ENCODE assay signal across 11 cellular contexts in the genomic region with DNA sequence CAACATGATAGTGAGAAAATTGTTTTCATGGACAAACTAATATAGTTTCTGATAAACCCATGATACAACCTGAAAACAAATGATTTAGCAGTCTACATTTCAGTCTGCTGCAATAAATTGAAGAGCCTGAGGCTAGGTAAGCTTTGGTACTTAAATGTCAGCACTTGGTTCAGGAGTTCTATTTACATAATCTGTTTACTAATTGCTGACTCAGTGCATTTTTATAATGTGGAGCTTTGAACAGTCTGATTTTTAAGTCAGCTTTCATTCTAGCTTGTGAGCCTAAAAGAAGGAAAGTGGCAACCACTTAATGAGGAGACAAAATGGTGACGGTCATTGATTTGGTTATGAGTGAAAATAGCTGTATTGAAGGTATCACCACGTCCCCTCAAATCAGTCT.
"Had no signal": no experiment of that assay in that cellular context is flagged by ENCODE, and none has a peak within 500 bp of the region (broad histone marks: within the 10 kb centered on the region; RNA-seq: fewer than 3 reads in every experiment).

No MANE protein-coding gene starts in this region.

- DNase-seq: activated CD4-positive, alpha-beta memory T cell treated with anti-CD3 and anti-CD28 coated beads for 36 hours; activated gamma-delta T cell; activated T-cell treated with anti-CD3 and anti-CD28 coated beads, Interleukin-2, amount 50 U/mL, for 4 hours; amygdala; dermis blood vessel endothelial cell; erythroblast; lower lobe of right lung; naive B cell; small intestine; stomach had no signal

- H3K36me3 ChIP-seq: lower lobe of right lung, stomach, thoracic aorta had no signal

- ATAC-seq: activated T-cell treated with anti-CD3 and anti-CD28 coated beads, Interleukin-2, amount 50 U/mL, for 4 hours; lower lobe of right lung had no signal

- FAIRE-seq: small intestine had no signal

- H3K4me3 ChIP-seq: lower lobe of right lung, stomach, thoracic aorta had no signal

- H3K27me3 ChIP-seq: stomach had no signal
